ENCODE assay signal across 8 cellular contexts in the genomic region with DNA sequence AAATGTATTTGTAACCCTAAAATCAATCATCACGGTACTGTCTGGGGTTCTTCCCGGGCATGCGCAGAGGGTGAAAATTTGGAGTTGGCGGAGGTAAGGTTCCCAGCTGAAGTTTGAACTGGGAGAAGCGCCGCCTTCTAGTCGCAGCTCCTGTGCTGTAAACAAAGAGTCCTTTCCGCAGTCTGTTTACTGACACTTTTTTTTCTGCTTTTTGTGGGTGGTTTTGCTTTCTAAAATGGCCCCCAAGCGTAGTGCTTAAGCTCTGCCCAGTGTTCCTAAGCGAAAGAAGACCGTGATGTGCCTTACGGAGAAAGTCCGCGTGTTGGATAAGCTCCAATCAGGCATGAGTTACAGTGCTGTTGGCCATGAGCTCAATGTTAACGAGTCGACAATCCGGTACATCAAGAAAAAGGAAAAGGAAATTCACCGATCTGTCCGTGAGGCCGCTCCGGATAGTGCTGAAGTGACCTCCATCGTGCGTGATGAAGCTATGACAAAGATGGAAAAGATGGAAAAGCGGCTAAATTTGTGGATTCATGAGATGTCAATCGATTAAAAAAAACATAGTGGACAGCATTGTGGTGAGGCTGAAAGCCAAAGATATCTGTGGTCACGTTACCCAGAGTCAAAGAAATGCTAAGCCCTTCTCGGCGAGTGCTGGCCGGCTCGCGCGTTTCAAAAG. TPM values are rescaled to one million over a fixed set of nuclear protein-coding genes. Genes with fewer than 3 reads are reported as not detected.
DNase-seq lines count a peak whose midpoint lies in the region; ATAC-seq and TF ChIP-seq lines count a peak whose summit lies in the region.

No MANE protein-coding gene starts in this region.

- peak overlapping the region; percentile 91 for H3K27ac Mint-ChIP-seq in activated naive CD8-positive, alpha-beta T cell treated with anti-CD3 and anti-CD28 coated beads, Interleukin-2, amount 10 ng/mL, durations not matched to agents 7 days and 5 days
- peak overlapping the region; percentile 98 for H3K27ac Mint-ChIP-seq in osteocyte (ENCODE audit: unreplicated experiment)

- POLR2A ChIA-PET in activated naive CD8-positive, alpha-beta T cell treated with anti-CD3 and anti-CD28 coated beads, Interleukin-2, amount 10 ng/mL, durations not matched to agents 7 days and 5 days (lab: Charles Lee) = interaction anchor here (0.6 to 2.8 kb wide), 14 partner anchors 13 to 1757 kb away, joined by 3 to 23 read pairs (median 4); a partner anchor contains a TSS

- peak overlapping the region; percentile 86 for H3K27ac ChIP-seq in cardiac muscle cell

- no peaks in the 10 kb centered on the region for H3K9me3 Mint-ChIP-seq in activated naive CD8-positive, alpha-beta T cell treated with anti-CD3 and anti-CD28 coated beads, Interleukin-2, amount 10 ng/mL, durations not matched to agents 7 days and 5 days
- H3K9me3 Mint-ChIP-seq in osteocyte (ENCODE audit: unreplicated experiment) = no peaks in the 10 kb centered on the region

- H3K4me1 ChIP-seq in cardiac muscle cell (ENCODE audit: low read depth) = no peaks in the 10 kb centered on the region

- peak overlapping the region; percentile 51 for H3K4me3 ChIP-seq in cardiac muscle cell

- H3K9me3 ChIP-seq in cardiac muscle cell (ENCODE audit: low read depth) = no peaks in the 10 kb centered on the region

- H3K36me3 Mint-ChIP-seq in activated naive CD8-positive, alpha-beta T cell treated with anti-CD3 and anti-CD28 coated beads, Interleukin-2, amount 10 ng/mL, durations not matched to agents 7 days and 5 days = peaks cover 8% of the 10 kb centered on the region
- H3K36me3 Mint-ChIP-seq in osteocyte (ENCODE audit: unreplicated experiment) = peaks cover 7% of the 10 kb centered on the region

- peaks cover 24% of the 10 kb centered on the region for H3K4me1 Mint-ChIP-seq in activated naive CD8-positive, alpha-beta T cell treated with anti-CD3 and anti-CD28 coated beads, Interleukin-2, amount 10 ng/mL, durations not matched to agents 7 days and 5 days
- H3K4me1 Mint-ChIP-seq in osteocyte (ENCODE audit: unreplicated experiment) = peaks cover 29% of the 10 kb centered on the region

- H3K27me3 Mint-ChIP-seq in activated naive CD8-positive, alpha-beta T cell treated with anti-CD3 and anti-CD28 coated beads, Interleukin-2, amount 10 ng/mL, durations not matched to agents 7 days and 5 days = peaks cover 3% of the 10 kb centered on the region
- no peaks in the 10 kb centered on the region for H3K27me3 Mint-ChIP-seq in osteocyte (ENCODE audit: unreplicated experiment)

- no peak for TF ChIP-seq CTCF in cardiac muscle cell (IDR thresholded peaks at IDR 0.05; ENCODE audit: low read depth, low read length)
- TF ChIP-seq CTCF in osteocyte (IDR thresholded peaks at IDR 0.05) = no peak

- H3K27me3 ChIP-seq in cardiac muscle cell = no peaks in the 10 kb centered on the region

- ATAC-seq in GM19452 (IDR thresholded peaks at IDR 0.05; ENCODE audit: unreplicated experiment) (peak; percentile 67), HG03460 (IDR thresholded peaks at IDR 0.05; ENCODE audit: unreplicated experiment) (peak; percentile 58)
- peak; percentile 68 for ATAC-seq in activated naive CD8-positive, alpha-beta T cell treated with anti-CD3 and anti-CD28 coated beads, Interleukin-2, amount 10 ng/mL, durations not matched to agents 7 days and 5 days (ENCODE audit: low read depth)

- no peaks in the 10 kb centered on the region for H3K36me3 ChIP-seq in cardiac muscle cell

- DNase-seq in DMS79 treated with DMSO at 0.1 percent for 48 hours (lab: John Stamatoyannopoulos, UW) = peak; percentile 82
- DNase-seq in NCI-H748 treated with DMSO at 0.1 percent for 48 hours (lab: John Stamatoyannopoulos, UW) = peak; percentile 67
- no peak for DNase-seq in activated naive CD8-positive, alpha-beta T cell treated with anti-CD3 and anti-CD28 coated beads, Interleukin-2, amount 10 ng/mL, durations not matched to agents 7 days and 5 days
- DNase-seq in cardiac muscle cell (ENCODE audit: low read depth in 1 of 2, low spot score in 1 of 2) = peak; percentile 72 to 97
- DNase-seq in osteocyte (ENCODE audit: extremely low spot score, unreplicated experiment) = peak; percentile 90
- DNase-seq in cerebellar cortex (ENCODE audit: low spot score) = no peak

- peak overlapping the region; percentile 90 for H3K4me3 Mint-ChIP-seq in activated naive CD8-positive, alpha-beta T cell treated with anti-CD3 and anti-CD28 coated beads, Interleukin-2, amount 10 ng/mL, durations not matched to agents 7 days and 5 days
- peak overlapping the region; percentile 91 for H3K4me3 Mint-ChIP-seq in osteocyte (ENCODE audit: unreplicated experiment)

RNA-seq across cellular contexts. Expression of a gene that starts 0.6 kb away (rescaled TPM):
- total RNA-seq in activated naive CD8-positive, alpha-beta T cell treated with anti-CD3 and anti-CD28 coated beads, Interleukin-2, amount 10 ng/mL, durations not matched to agents 7 days and 5 days = 10 to 100 TPM; 47.8 to 49.4 TPM
- total RNA-seq in cardiac muscle cell (78.1 and 103 TPM in 2 replicates), osteocyte (62.4 and 65.6 TPM in 2 replicates)
- 114 and 116 TPM in 2 replicates for polyA plus RNA-seq in cardiac muscle cell

RNA-seq across cellular contexts. Expression of a gene that starts 30.6 kb away (rescaled TPM):
- total RNA-seq in activated naive CD8-positive, alpha-beta T cell treated with anti-CD3 and anti-CD28 coated beads, Interleukin-2, amount 10 ng/mL, durations not matched to agents 7 days and 5 days = 10 to 100 TPM; 37.3 to 38.9 TPM
- total RNA-seq in cardiac muscle cell = 14.5 and 29.0 TPM in 2 replicates
- polyA plus RNA-seq in cardiac muscle cell = 22.7 and 27.2 TPM in 2 replicates
- 13.9 and 15.2 TPM in 2 replicates for total RNA-seq in osteocyte

Comparison
In these comparisons a context has a peak if more than half of its experiments do, and no peak if none do; other contexts are left out.
1. DNase-seq: peak in DMS79 treated with DMSO at 0.1 percent for 48 hours (single experiment), NCI-H748 treated with DMSO at 0.1 percent for 48 hours (single experiment), cardiac muscle cell (2 of 2) and osteocyte (single experiment); none in activated naive CD8-positive, alpha-beta T cell treated with anti-CD3 and anti-CD28 coated beads, Interleukin-2, amount 10 ng/mL, durations not matched to agents 7 days and 5 days (single experiment) and cerebellar cortex (single experiment).
2. Peak in every context shown above with its lines, with median percentiles within 50 percentile points of each other: ATAC-seq.